18 cellular contexts compared by ENCODE assay signal in the genomic region with DNA sequence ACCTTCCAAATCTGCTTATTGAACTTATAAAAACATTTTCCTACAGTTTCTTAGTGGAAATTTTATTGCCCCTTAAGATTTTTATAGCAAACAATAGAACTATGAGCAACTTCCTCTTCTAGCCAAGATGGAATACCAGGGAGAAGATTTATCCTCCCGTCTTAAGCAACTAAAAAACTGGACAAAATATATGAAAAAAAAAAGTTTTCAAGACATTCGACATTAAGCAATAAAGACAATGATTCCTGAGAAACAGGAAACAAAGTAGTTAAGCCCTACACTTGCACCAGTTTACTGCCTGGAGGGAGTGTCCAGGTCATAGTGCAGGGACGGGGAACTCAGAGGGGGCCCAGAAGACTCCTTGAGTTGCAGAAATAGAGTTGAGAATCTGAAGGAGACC.
"Had no signal": no experiment of that assay in that cellular context is flagged by ENCODE, and none has a peak within 500 bp of the region (broad histone marks: within the 10 kb centered on the region; RNA-seq: fewer than 3 reads in every experiment).

No MANE protein-coding gene starts in this region.

- H3K27me3 ChIP-seq: right lobe of liver had no signal

- H3K4me1 ChIP-seq: lower lobe of right lung, psoas muscle, right lobe of liver had no signal

- H3K36me3 Mint-ChIP-seq: stimulated activated naive B cell treated with anti-CD40 and anti-IgM and Interleukin-4, amounts not matched to agents 10 μg/mL and 1 μg/mL and 100 μg/mL, for 72 hours; type B pancreatic cell had no signal

- H3K4me3 Mint-ChIP-seq: activated CD4-positive, alpha-beta memory T cell treated with anti-CD3 and anti-CD28 coated beads, Interleukin-2, amount 10 ng/mL, durations not matched to agents 7 days and 5 days; activated CD4-positive, alpha-beta T cell treated with anti-CD3 and anti-CD28 coated beads for 36 hours; activated naive CD4-positive, alpha-beta T cell treated with anti-CD3 and anti-CD28 coated beads for 36 hours; activated T-helper 1 cell treated with anti-CD3 and anti-CD28 coated beads, Interleukin-12 subunit alpha, Interleukin-12 subunit beta, Interleukin-2, Interleukin-4 antibody, amounts not matched to agents 30 ng/mL and 10 ng/mL and 1 ng/mL, durations not matched to agents 14 hours and 24 hours and 36 hours; naive thymus-derived CD4-positive, alpha-beta T cell; stimulated activated naive B cell treated with anti-CD40 and anti-IgM and Interleukin-4, amounts not matched to agents 10 μg/mL and 1 μg/mL and 100 μg/mL, for 72 hours; type B pancreatic cell had no signal

- H3K27me3 Mint-ChIP-seq: activated CD4-positive, alpha-beta memory T cell treated with anti-CD3 and anti-CD28 coated beads, Interleukin-2, amount 10 ng/mL, durations not matched to agents 7 days and 5 days; activated CD4-positive, alpha-beta T cell treated with anti-CD3 and anti-CD28 coated beads for 36 hours; naive thymus-derived CD4-positive, alpha-beta T cell; type B pancreatic cell had no signal

- H3K27ac ChIP-seq: coronary artery, lower lobe of right lung, psoas muscle, right lobe of liver, WERI-Rb-1 had no signal

- ATAC-seq: activated CD4-positive, alpha-beta T cell treated with anti-CD3 and anti-CD28 coated beads for 36 hours; lower lobe of right lung; naive thymus-derived CD4-positive, alpha-beta T cell; psoas muscle; right lobe of liver; stimulated activated naive B cell treated with anti-CD40 and anti-IgM and Interleukin-4, amounts not matched to agents 10 μg/mL and 1 μg/mL and 100 μg/mL, for 72 hours had no signal

- DNase-seq: activated CD4-positive, alpha-beta memory T cell treated with anti-CD3 and anti-CD28 coated beads, Interleukin-2, amount 10 ng/mL, durations not matched to agents 7 days and 5 days; activated CD4-positive, alpha-beta T cell treated with anti-CD3 and anti-CD28 coated beads for 36 hours; activated CD8-positive, alpha-beta memory T cell treated with anti-CD3 and anti-CD28 coated beads, Interleukin-2, amount 50 U/mL, for 4 hours; activated naive CD4-positive, alpha-beta T cell treated with anti-CD3 and anti-CD28 coated beads for 36 hours; effector CD8-positive, alpha-beta T cell; hypothalamus; lower lobe of right lung; naive thymus-derived CD4-positive, alpha-beta T cell; occipital lobe; psoas muscle; right lobe of liver; stimulated activated CD4-positive, alpha-beta T cell treated with anti-CD3 and anti-CD28 coated beads, Interleukin-2, amount 100 ng/mL, for 24 hours; stimulated activated naive B cell treated with anti-CD40 and anti-IgM and Interleukin-4, amounts not matched to agents 10 μg/mL and 1 μg/mL and 100 μg/mL, for 72 hours; T1000; WERI-Rb-1 had no signal

- H3K27ac Mint-ChIP-seq: activated CD4-positive, alpha-beta memory T cell treated with anti-CD3 and anti-CD28 coated beads, Interleukin-2, amount 10 ng/mL, durations not matched to agents 7 days and 5 days; activated naive CD4-positive, alpha-beta T cell treated with anti-CD3 and anti-CD28 coated beads for 36 hours; naive thymus-derived CD4-positive, alpha-beta T cell; stimulated activated naive B cell treated with anti-CD40 and anti-IgM and Interleukin-4, amounts not matched to agents 10 μg/mL and 1 μg/mL and 100 μg/mL, for 72 hours; type B pancreatic cell had no signal

- H3K9me3 Mint-ChIP-seq: activated naive CD4-positive, alpha-beta T cell treated with anti-CD3 and anti-CD28 coated beads for 36 hours; naive thymus-derived CD4-positive, alpha-beta T cell had no signal

- H3K4me3 ChIP-seq: coronary artery, lower lobe of right lung, psoas muscle, right lobe of liver had no signal

- H3K9me3 ChIP-seq: lower lobe of right lung, psoas muscle, right lobe of liver had no signal

- H3K36me3 ChIP-seq: lower lobe of right lung, right lobe of liver, WERI-Rb-1 had no signal
